1 cellular context compared by ENCODE assay signal in genomic region chr5:141914154-141914743, GRCh38.
TF ChIP-seq lines count a peak whose summit lies in the region.

No MANE protein-coding gene starts in this region.

TF ChIP-seq in HepG2, 621 proteins besides CTCF, POLR2A, EP300 and RAD21 (continued from another document and continues in another):
- no peak for TF ChIP-seq ZNF407 (CRISPR knock-in tag; IDR thresholded peaks at IDR 0.05; ENCODE audit: not compliant biosample characterization)
- TF ChIP-seq KAT2B (IDR thresholded peaks at IDR 0.05; ENCODE audit: borderline replicate concordance, low read depth, low read length): no peak
- TF ChIP-seq GLI4 (CRISPR knock-in tag; IDR thresholded peaks at IDR 0.05; ENCODE audit: borderline replicate concordance): no peak
- TF ChIP-seq ZBTB4 (CRISPR knock-in tag; IDR thresholded peaks at IDR 0.05; ENCODE audit: borderline replicate concordance): no peak
- TF ChIP-seq SYNCRIP (IDR thresholded peaks at IDR 0.05; ENCODE audit: insufficient read depth, low read depth, low read length): no peak
- no peak for TF ChIP-seq NFE2L2 (IDR thresholded peaks at IDR 0.05; ENCODE audit: low read length)
- TF ChIP-seq MAX (IDR thresholded peaks at IDR 0.05): peak; percentile 78
- no peak for TF ChIP-seq CSRNP2 (CRISPR knock-in tag; conservative IDR thresholded peaks at IDR 0.05; ENCODE audit: low read depth)
- no peak for TF ChIP-seq ZFP82 (CRISPR knock-in tag; IDR thresholded peaks at IDR 0.05; ENCODE audit: borderline replicate concordance)
- TF ChIP-seq HNRNPL (IDR thresholded peaks at IDR 0.05; ENCODE audit: low read depth, low read length): no peak
- no peak for TF ChIP-seq HBP1 (CRISPR knock-in tag; IDR thresholded peaks at IDR 0.05; ENCODE audit: low read depth)
- no peak for TF ChIP-seq ETV6 (CRISPR knock-in tag; conservative IDR thresholded peaks at IDR 0.05)
- no peak for TF ChIP-seq CBX5 (CRISPR knock-in tag; IDR thresholded peaks at IDR 0.05; ENCODE audit: borderline replicate concordance)
- no peak for TF ChIP-seq MBD4 (IDR thresholded peaks at IDR 0.05; ENCODE audit: borderline replicate concordance, low read length)
- TF ChIP-seq TOE1 (CRISPR knock-in tag; IDR thresholded peaks at IDR 0.05): no peak
- no peak for TF ChIP-seq ZNF572 (CRISPR knock-in tag; IDR thresholded peaks at IDR 0.05)
- TF ChIP-seq ZFP41 (CRISPR knock-in tag; IDR thresholded peaks at IDR 0.05; ENCODE audit: borderline replicate concordance): peak; percentile 54; the same call in 1 of the 2 replicates
- TF ChIP-seq TIGD3 (CRISPR knock-in tag; IDR thresholded peaks at IDR 0.05; ENCODE audit: borderline replicate concordance): no peak
- TF ChIP-seq PCBP1 (IDR thresholded peaks at IDR 0.05; ENCODE audit: borderline replicate concordance, low read depth, low read length): no peak
- no peak for TF ChIP-seq ZNF782 (CRISPR knock-in tag; IDR thresholded peaks at IDR 0.05; ENCODE audit: borderline replicate concordance)
- TF ChIP-seq RELA (CRISPR knock-in tag; IDR thresholded peaks at IDR 0.05): no peak
- no peak for TF ChIP-seq ZNF605 (CRISPR knock-in tag; IDR thresholded peaks at IDR 0.05)
- no peak for TF ChIP-seq ZNF710 (CRISPR knock-in tag; IDR thresholded peaks at IDR 0.05; ENCODE audit: borderline replicate concordance)
- TF ChIP-seq ZNF326 (CRISPR knock-in tag; IDR thresholded peaks at IDR 0.05; ENCODE audit: borderline replicate concordance): no peak
- no peak for TF ChIP-seq ZNF7 (CRISPR knock-in tag; IDR thresholded peaks at IDR 0.05)
- TF ChIP-seq UBTF (CRISPR knock-in tag; IDR thresholded peaks at IDR 0.05): peak; percentile 82; the same call in 1 of the 2 replicates
- TF ChIP-seq MAFF (IDR thresholded peaks at IDR 0.05; ENCODE audit: low read depth, low read length): no peak
- no peak for TF ChIP-seq PLRG1 (conservative IDR thresholded peaks at IDR 0.05)
- TF ChIP-seq ZNF224 (CRISPR knock-in tag; IDR thresholded peaks at IDR 0.05): no peak
- no peak for TF ChIP-seq ZNF317 (CRISPR knock-in tag; IDR thresholded peaks at IDR 0.05)
- peak; percentile 64 for TF ChIP-seq SALL1 (CRISPR knock-in tag; IDR thresholded peaks at IDR 0.05)
- no peak for TF ChIP-seq ZKSCAN1 (IDR thresholded peaks at IDR 0.05; ENCODE audit: low read length)
- no peak for TF ChIP-seq ZBTB46 (CRISPR knock-in tag; IDR thresholded peaks at IDR 0.05; ENCODE audit: borderline replicate concordance)
- TF ChIP-seq YY1 (IDR thresholded peaks at IDR 0.05; ENCODE audit: insufficient read depth, insufficient replicate concordance, low read depth, low read length): no peak
